Comparison of ENCODE assay signal across 27 cellular contexts in genomic region chr2:66984864-66985263, GRCh38.
DNase-seq lines count a peak whose midpoint lies in the region; ATAC-seq, FAIRE-seq and TF ChIP-seq lines count a peak whose summit lies in the region.
"Had no signal": no experiment of that assay in that cellular context is flagged by ENCODE, and none has a peak within 500 bp of the region (broad histone marks: within the 10 kb centered on the region; RNA-seq: fewer than 3 reads in every experiment).

No MANE protein-coding gene starts in this region.

- H3K4me3 ChIP-seq in mammary epithelial cell (replicated peaks in 1 of 3; ENCODE audit: insufficient read depth in 1 of 3, low read depth in 2 of 3, low read length in 3 of 3) = no peak overlapping the region
- no peak overlapping the region for H3K4me3 ChIP-seq in breast epithelium
- no peak overlapping the region for H3K4me3 ChIP-seq in bronchial epithelial cell (ENCODE audit: low read depth, low read length)
- H3K4me3 ChIP-seq in vagina = no peak overlapping the region
- H3K4me3 ChIP-seq: K562, MG63, PC-9, SJCRH30 had no signal

- no peak for TF ChIP-seq CTCF in mammary epithelial cell (conservative IDR thresholded peaks at IDR 0.05 in 1 of 2, IDR thresholded peaks at IDR 0.05 in 1 of 2; ENCODE audit: extremely low read depth in 1 of 2, insufficient read depth in 1 of 2, low read depth in 1 of 2, low read length in 2 of 2)
- TF ChIP-seq CTCF in breast epithelium (IDR thresholded peaks at IDR 0.05) = no peak
- no peak for TF ChIP-seq CTCF in bronchial epithelial cell (IDR thresholded peaks at IDR 0.05; ENCODE audit: insufficient read depth, low read length, severe bottlenecking)
- TF ChIP-seq CTCF in vagina (IDR thresholded peaks at IDR 0.05) = no peak

- no peaks in the 10 kb centered on the region for H3K27me3 ChIP-seq in mammary epithelial cell (ENCODE audit: insufficient read depth, low read length)
- no peaks in the 10 kb centered on the region for H3K27me3 ChIP-seq in breast epithelium
- no peaks in the 10 kb centered on the region for H3K27me3 ChIP-seq in bronchial epithelial cell (ENCODE audit: control insufficient read depth, insufficient read depth, low read length)
- no peaks in the 10 kb centered on the region for H3K27me3 ChIP-seq in vagina
- H3K27me3 ChIP-seq: MG63, SJCRH30 had no signal

- no peaks in the 10 kb centered on the region for H3K4me1 ChIP-seq in mammary epithelial cell (ENCODE audit: insufficient read depth, low read length)
- no peaks in the 10 kb centered on the region for H3K4me1 ChIP-seq in breast epithelium
- H3K4me1 ChIP-seq in vagina = no peaks in the 10 kb centered on the region
- H3K4me1 ChIP-seq: SJCRH30 had no signal

- dilution Hi-C loops in mammary epithelial cell (cut with HindIII; ENCODE audit: low sequenced_read_pairs) = no loop called here

- CTCF ChIA-PET in mammary epithelial cell (lab: Charles Lee; ENCODE audit: low non-redundant PET) = no interaction called here

- TF ChIP-seq POLR2A in breast epithelium (IDR thresholded peaks at IDR 0.05) (no peak), vagina (IDR thresholded peaks at IDR 0.05) (no peak)

- H3K79me2 ChIP-seq in mammary epithelial cell (ENCODE audit: insufficient read depth, low read length) = no peaks in the 10 kb centered on the region

- H3K27ac ChIP-seq in mammary epithelial cell (ENCODE audit: insufficient read depth, low read depth, low read length) (no peak overlapping the region), breast epithelium (no peak overlapping the region), vagina (peak overlapping the region; percentile 3)
- H3K27ac ChIP-seq: PC-9, SJCRH30 had no signal

- in situ Hi-C loops in mammary epithelial cell (cut with MboI; ENCODE audit: low sequenced_read_pairs in 2 of 2) = no loop called here

- intact Hi-C loops in mammary epithelial cell (cut with micrococcal nuclease) = no loop called here
- intact Hi-C loops in breast epithelium (cut with DNase I; ENCODE audit: low total_unique reads) = no loop called here
- intact Hi-C loops in vagina (cut with DNase I) = no loop called here

- H3K9ac ChIP-seq in mammary epithelial cell (ENCODE audit: insufficient read depth, low read length) = no peak overlapping the region

- H3K36me3 ChIP-seq in mammary epithelial cell (ENCODE audit: insufficient read depth, low read length) (no peaks in the 10 kb centered on the region), breast epithelium (no peaks in the 10 kb centered on the region), bronchial epithelial cell (ENCODE audit: control insufficient read depth, insufficient read depth, low read length) (no peaks in the 10 kb centered on the region), vagina (no peaks in the 10 kb centered on the region)
- H3K36me3 ChIP-seq: MG63, SJCRH30 had no signal

- no peaks in the 10 kb centered on the region for H4K20me1 ChIP-seq in mammary epithelial cell (ENCODE audit: insufficient read depth, low read length)

- no TSS peak for BruUV-seq in mammary epithelial cell (replicated peaks; lab: Mats Ljungman, UMichigan)

- no peak for FAIRE-seq in bronchial epithelial cell (lab: Jason Lieb, UNC)
- FAIRE-seq: H1, HepG2, K562 had no signal

- DNase-seq in mammary epithelial cell (peak; percentile 40), breast epithelium (ENCODE audit: low spot score in 2 of 2) (no peak), bronchial epithelial cell (ENCODE audit: low read depth) (peak; percentile 27), kidney glomerular epithelial cell (lab: John Stamatoyannopoulos, UW) (peak; percentile 26), vagina (ENCODE audit: extremely low spot score in 2 of 2) (no peak), hepatic stellate cell (ENCODE audit: low spot score) (no peak), NCI-H2081 treated with DMSO at 0.1 percent for 48 hours (lab: John Stamatoyannopoulos, UW) (no peak)
- DNase-seq: 8988T; Calu3; HCEC 1CT; Kasumi-1; MG63; NCI-H1105 treated with DMSO at 0.1 percent for 48 hours; NCI-H146; NCI-H1930; NCI-H446 treated with DMSO at 0.1 percent for 48 hours; NCI-H526; NCI-H82; NK-92 treated with Interleukin-12 subunit alpha and Interleukin-12 subunit beta, amount 100 ng/mL, for 24 hours; PC-9; SJCRH30 had no signal

- ATAC-seq in activated CD4-positive, CD25-positive, alpha-beta regulatory T cell treated with anti-CD3 and anti-CD28 coated beads, Interleukin-2, amount 50 U/mL, for 24 hours = no peak
- ATAC-seq: HepG2, K562, Right ventricle myocardium inferior, SK-N-SH treated with all-trans-retinoic acid at 6 μM for 48 hours had no signal

- H3K4me2 ChIP-seq in mammary epithelial cell (ENCODE audit: insufficient read depth, low read depth, low read length) = no peak overlapping the region
- H3K4me2 ChIP-seq: PC-9 had no signal

- no peak overlapping the region for H2AFZ ChIP-seq in mammary epithelial cell (ENCODE audit: low read depth, low read length)
- H2AFZ ChIP-seq: PC-9 had no signal

- H3K9me3 ChIP-seq in mammary epithelial cell (replicated peaks; ENCODE audit: insufficient read depth, low read length) (no peaks in the 10 kb centered on the region), breast epithelium (no peaks in the 10 kb centered on the region), vagina (no peaks in the 10 kb centered on the region)
- H3K9me3 ChIP-seq: MG63, SJCRH30 had no signal

Comparison
In these comparisons a context has a peak if more than half of its experiments do, and no peak if none do; other contexts are left out.
1. DNase-seq: peak in mammary epithelial cell (single experiment), bronchial epithelial cell (single experiment) and kidney glomerular epithelial cell (single experiment); none in breast epithelium (0 of 2), vagina (0 of 2), hepatic stellate cell (single experiment) and NCI-H2081 treated with DMSO at 0.1 percent for 48 hours (single experiment).